Comparison of ENCODE assay signal across 12 cellular contexts in genomic region chr18:59917422-59917821, GRCh38. TPM values are rescaled to one million over a fixed set of nuclear protein-coding genes. Genes with fewer than 3 reads are reported as not detected.
DNase-seq lines count a peak whose midpoint lies in the region; ATAC-seq and TF ChIP-seq lines count a peak whose summit lies in the region.
"Had no signal": no experiment of that assay in that cellular context is flagged by ENCODE, and none has a peak within 500 bp of the region (broad histone marks: within the 10 kb centered on the region; RNA-seq: fewer than 3 reads in every experiment).

No MANE protein-coding gene starts in this region.

- H3K27me3 ChIP-seq in RWPE2 (ENCODE audit: insufficient read depth, poor library complexity, severe bottlenecking) (no peaks in the 10 kb centered on the region), esophagus squamous epithelium (no peaks in the 10 kb centered on the region)
- H3K27me3 ChIP-seq: sigmoid colon had no signal

- H3K4me1 ChIP-seq in RWPE2 (ENCODE audit: insufficient read depth, poor library complexity, severe bottlenecking) (peaks cover 17% of the 10 kb centered on the region), esophagus squamous epithelium (peaks cover 12 to 35% (median 13%) of the 10 kb centered on the region in 3 donors)

- TF ChIP-seq CTCF in RWPE2 (IDR thresholded peaks at IDR 0.05; ENCODE audit: poor library complexity, severe bottlenecking) (no peak), esophagus squamous epithelium (IDR thresholded peaks at IDR 0.05) (no peak)

- H3K4me3 Mint-ChIP-seq in activated naive CD4-positive, alpha-beta T cell treated with anti-CD3 and anti-CD28 coated beads, Interleukin-2, amount 50 U/mL, for 24 hours: no peak overlapping the region
- H3K4me3 Mint-ChIP-seq: CD4-positive, CD25-positive, alpha-beta regulatory T cell had no signal

- H3K9me3 ChIP-seq in RWPE2 (ENCODE audit: severe bottlenecking) (no peaks in the 10 kb centered on the region), esophagus squamous epithelium (no peaks in the 10 kb centered on the region)
- H3K9me3 ChIP-seq: sigmoid colon had no signal

- no peaks in the 10 kb centered on the region for H3K27me3 Mint-ChIP-seq in activated naive CD4-positive, alpha-beta T cell treated with anti-CD3 and anti-CD28 coated beads, Interleukin-2, amount 50 U/mL, for 24 hours
- H3K27me3 Mint-ChIP-seq: CD4-positive, CD25-positive, alpha-beta regulatory T cell had no signal

- DNase-seq in activated naive CD4-positive, alpha-beta T cell (lab: John Stamatoyannopoulos, UW): no peak
- DNase-seq in RWPE2 (ENCODE audit: low spot score) (no peak), esophagus squamous epithelium (lab: John Stamatoyannopoulos, UW) (no peak), ureter (ENCODE audit: low spot score) (peak; percentile 51), amniotic stem cell (lab: John Stamatoyannopoulos, UW) (no peak), NCI-H1048 (lab: John Stamatoyannopoulos, UW) (no peak)
- no peak for DNase-seq in stimulated activated CD4-positive, alpha-beta T cell treated with anti-CD3 and anti-CD28 coated beads, Interleukin-15, amount 100 ng/mL, for 24 hours
- DNase-seq: CD4-positive, CD25-positive, alpha-beta regulatory T cell; immature natural killer cell; NCI-H1092 treated with DMSO at 0.1 percent for 48 hours; sigmoid colon had no signal

- H3K36me3 Mint-ChIP-seq in activated naive CD4-positive, alpha-beta T cell treated with anti-CD3 and anti-CD28 coated beads, Interleukin-2, amount 50 U/mL, for 24 hours: no peaks in the 10 kb centered on the region
- H3K36me3 Mint-ChIP-seq: CD4-positive, CD25-positive, alpha-beta regulatory T cell had no signal

- H3K4me3 ChIP-seq in RWPE2 (ENCODE audit: severe bottlenecking) (no peak overlapping the region), esophagus squamous epithelium (no peak overlapping the region)
- H3K4me3 ChIP-seq: sigmoid colon had no signal

- no peaks in the 10 kb centered on the region for H3K36me3 ChIP-seq in RWPE2 (ENCODE audit: low read depth)
- no peaks in the 10 kb centered on the region for H3K36me3 ChIP-seq in esophagus squamous epithelium
- H3K36me3 ChIP-seq: sigmoid colon had no signal

- 30 to 46% methylated on average over 4 of the region's 5 CpGs for WGBS in esophagus squamous epithelium, 2 donors

- intact Hi-C loops in esophagus squamous epithelium (cut with DNase I): no loop called here

- H3K27ac ChIP-seq in RWPE2 (ENCODE audit: poor library complexity, severe bottlenecking) (peak overlapping the region; percentile 68), esophagus squamous epithelium (peak overlapping the region in 3 of 4 donors; percentile 49 to 75 (median 74))

- peaks cover 17% of the 10 kb centered on the region for H3K4me1 Mint-ChIP-seq in activated naive CD4-positive, alpha-beta T cell treated with anti-CD3 and anti-CD28 coated beads, Interleukin-2, amount 50 U/mL, for 24 hours

- H3K9me3 Mint-ChIP-seq in activated naive CD4-positive, alpha-beta T cell treated with anti-CD3 and anti-CD28 coated beads, Interleukin-2, amount 50 U/mL, for 24 hours: no peaks in the 10 kb centered on the region
- H3K9me3 Mint-ChIP-seq: immature natural killer cell had no signal

- peak; percentile 72 for ATAC-seq in RWPE2 (ENCODE audit: low read depth)

- no peak for TF ChIP-seq POLR2A in esophagus squamous epithelium (IDR thresholded peaks at IDR 0.05)

- H3K27ac Mint-ChIP-seq in activated naive CD4-positive, alpha-beta T cell treated with anti-CD3 and anti-CD28 coated beads, Interleukin-2, amount 50 U/mL, for 24 hours: peak overlapping the region; percentile 46

RNA-seq across cellular contexts. Expression of gene PMAIP1, which starts 17.6 kb away (rescaled TPM):
- total RNA-seq in esophagus squamous epithelium: 10 to 100 TPM in 1 of 4 donors, 1 to 10 TPM in 3; 6.9 to 12.5 (median 7.8) TPM
- 4.9 TPM for total RNA-seq in ureter
